33 cellular contexts compared by ENCODE assay signal in the genomic region with DNA sequence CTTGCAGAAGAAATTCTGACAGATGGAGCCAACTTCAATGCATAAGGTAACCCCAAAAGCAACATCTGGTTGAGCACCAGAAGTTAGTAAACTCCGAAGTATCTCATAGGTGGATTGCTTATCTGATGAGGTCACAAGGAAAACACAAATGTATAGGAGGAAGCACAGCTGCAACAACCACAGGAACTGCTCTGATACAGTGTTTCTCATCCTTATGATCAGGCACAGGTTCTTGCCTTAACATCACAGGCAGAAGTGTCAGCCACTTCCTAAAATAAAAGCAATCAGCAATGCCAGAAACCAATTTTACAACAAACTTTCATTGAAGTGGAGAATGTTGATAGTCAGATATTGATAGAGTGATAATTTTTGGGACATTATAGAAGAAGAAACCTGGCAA.
"Had no signal": no experiment of that assay in that cellular context is flagged by ENCODE, and none has a peak within 500 bp of the region (broad histone marks: within the 10 kb centered on the region; RNA-seq: fewer than 3 reads in every experiment).

No MANE protein-coding gene starts in this region.

- ATAC-seq: activated naive CD4-positive, alpha-beta T cell treated with anti-CD3 and anti-CD28 coated beads, Interleukin-2, amount 50 U/mL, for 72 hours; activated naive CD8-positive, alpha-beta T cell treated with anti-CD3 and anti-CD28 coated beads, Interleukin-2, amount 50 U/mL, for 24 hours; activated T-cell treated with anti-CD3 and anti-CD28 coated beads, Interleukin-2, amount 50 U/mL, for 4 hours; activated T-cell treated with anti-CD3 and anti-CD28 coated beads, Interleukin-2, amount 50 U/mL, for 72 hours; activated T-helper 17 cell treated with anti-CD3 and anti-CD28 coated beads, Interleukin-2, amount 50 U/mL, for 72 hours; body of pancreas had no signal

- H3K27ac ChIP-seq: adrenal gland, ascending aorta, body of pancreas, brain microvascular endothelial cell, breast epithelium, cardiac muscle cell had no signal

- FAIRE-seq: astrocyte, bronchial epithelial cell had no signal

- DNase-seq: activated effector memory CD4-positive, alpha-beta T cell treated with anti-CD3 and anti-CD28 coated beads, Interleukin-2, amount 50 U/mL, for 16 hours; activated effector memory CD4-positive, alpha-beta T cell treated with Interleukin-2 at 50 U/mL for 16 hours; activated gamma-delta T cell; activated gamma-delta T cell treated with Interleukin-2 at 50 U/mL for 16 hours; activated naive CD4-positive, alpha-beta T cell; activated naive CD4-positive, alpha-beta T cell treated with anti-CD3 and anti-CD28 coated beads for 36 hours; activated naive CD4-positive, alpha-beta T cell treated with anti-CD3 and anti-CD28 coated beads, Interleukin-2, amount 10 ng/mL, durations not matched to agents 7 days and 5 days; activated naive CD4-positive, alpha-beta T cell treated with anti-CD3 and anti-CD28 coated beads, Interleukin-2, amount 50 U/mL, for 16 hours; activated naive CD4-positive, alpha-beta T cell treated with Interleukin-2 at 50 U/mL for 16 hours; activated naive CD8-positive, alpha-beta T cell treated with anti-CD3 and anti-CD28 coated beads for 36 hours; activated naive CD8-positive, alpha-beta T cell treated with anti-CD3 and anti-CD28 coated beads, Interleukin-2, amount 10 ng/mL, durations not matched to agents 7 days and 5 days; activated naive CD8-positive, alpha-beta T cell treated with anti-CD3 and anti-CD28 coated beads, Interleukin-2, amount 50 U/mL, for 24 hours; activated T-cell treated with anti-CD3 and anti-CD28 coated beads, Interleukin-2, amount 50 U/mL, for 24 hours; activated T-cell treated with anti-CD3 and anti-CD28 coated beads, Interleukin-2, amount 50 U/mL, for 4 hours; activated T-cell treated with anti-CD3 and anti-CD28 coated beads, Interleukin-2, amount 50 U/mL, for 48 hours; activated T-cell treated with anti-CD3 and anti-CD28 coated beads, Interleukin-2, amount 50 U/mL, for 72 hours; adrenal gland; amniotic stem cell; amygdala; anterior cingulate cortex; aorta; body of pancreas; brain microvascular endothelial cell; caudate nucleus; central memory CD4-positive, alpha-beta T cell; cerebellar nuclear complex had no signal

- H3K9me3 ChIP-seq: adrenal gland, ascending aorta, body of pancreas, breast epithelium had no signal

- H3K4me3 ChIP-seq: adrenal gland, ascending aorta, body of pancreas, breast epithelium, cardiac muscle cell had no signal

- H3K36me3 ChIP-seq: adrenal gland, ascending aorta, brain microvascular endothelial cell, breast epithelium, cardiac muscle cell had no signal

- H3K27me3 ChIP-seq: adrenal gland, ascending aorta, body of pancreas, brain microvascular endothelial cell, breast epithelium had no signal

- H3K4me1 ChIP-seq: adrenal gland, ascending aorta, body of pancreas, breast epithelium had no signal
